In genomic region chr16:580946-581498, GRCh38 we compare ENCODE assay signal across 19 cellular contexts. TPM values are rescaled to one million over a fixed set of nuclear protein-coding genes. Genes with fewer than 3 reads are reported as not detected.
DNase-seq lines count a peak whose midpoint lies in the region; ATAC-seq, FAIRE-seq and TF ChIP-seq lines count a peak whose summit lies in the region.
"Had no signal": no experiment of that assay in that cellular context is flagged by ENCODE, and none has a peak within 500 bp of the region (broad histone marks: within the 10 kb centered on the region; RNA-seq: fewer than 3 reads in every experiment).

No MANE protein-coding gene starts in this region.

- no peaks in the 10 kb centered on the region for H3K79me1 ChIP-seq in H1 (ENCODE audit: low read depth, low read length)

- intact Hi-C loops in right cardiac atrium (cut with DNase I): loop anchor here in 2 of 4 donors (5.0 to 10.0 kb wide), 2 partner anchors 76 to 84 kb away; partner anchors contain the start of gene RHOT2 (in 1 of the 2)
- intact Hi-C loops in cardiac septum (cut with DNase I): no loop called here
- intact Hi-C loops in pancreas (cut with DNase I): no loop called here

- no peak overlapping the region for H2BK120ac ChIP-seq in H1 (replicated peaks; ENCODE audit: low read depth, low read length)

- H4K20me1 ChIP-seq in H1 (replicated peaks in 1 of 2; ENCODE audit: control insufficient read depth in 1 of 2, insufficient read depth in 2 of 2, low read length in 2 of 2): peaks cover 0 to 7% of the 10 kb centered on the region in 2 experiments

- no peak for TF ChIP-seq POLR2A in H1 (IDR thresholded peaks at IDR 0.05; ENCODE audit: control extremely low read depth in 1 of 2, low read depth in 2 of 2, low read length in 2 of 2)

- H3K56ac ChIP-seq in H1 (replicated peaks; ENCODE audit: insufficient read length, low read depth, low read length): no peak overlapping the region

- no peak overlapping the region for H2BK12ac ChIP-seq in H1 (ENCODE audit: low read depth, low read length)

- DNase-seq in right cardiac atrium (peak in 2 of 3 donors; percentile 30 to 45), cardiac septum (ENCODE audit: low spot score) (no peak), H1 (ENCODE audit: low read depth in 1 of 2, low spot score in 2 of 2) (no peak), pancreas (peak in 4 of 6 donors; percentile 51 to 86 (median 55)), H4 (ENCODE audit: low spot score) (no peak)
- DNase-seq in activated CD8-positive, alpha-beta T cell treated with anti-CD3 and anti-CD28 coated beads, Interleukin-2, amount 10 ng/mL, durations not matched to agents 7 days and 5 days: no peak
- DNase-seq: DMS153, DMS79, GDM1, GOT3 had no signal

- no peak overlapping the region for H3K14ac ChIP-seq in H1 (ENCODE audit: insufficient read length)

- no peaks in the 10 kb centered on the region for H3K9me3 Mint-ChIP-seq in activated CD8-positive, alpha-beta T cell treated with anti-CD3 and anti-CD28 coated beads, Interleukin-2, amount 10 ng/mL, durations not matched to agents 7 days and 5 days (ENCODE audit: insufficient read depth)
- H3K9me3 Mint-ChIP-seq: CD14-positive monocyte; CD4-positive, alpha-beta memory T cell had no signal

- H2BK15ac ChIP-seq in H1 (ENCODE audit: low read length): no peak overlapping the region

- no peak for TF ChIP-seq RAD21 in H1 (IDR thresholded peaks at IDR 0.05 in 1 of 2, conservative IDR thresholded peaks at IDR 0.05 in 1 of 2; ENCODE audit: low read depth in 2 of 2, low read length in 2 of 2)

- no peak overlapping the region for H3K9ac ChIP-seq in H1 (replicated peaks in 1 of 4; ENCODE audit: extremely low read depth in 1 of 4, low read depth in 3 of 4, low read length in 3 of 4)

- POLR2A ChIA-PET in H1 (lab: Charles Lee; ENCODE audit: partially characterized antibody): interaction anchor here (1.2 to 7.9 kb wide), 6 partner anchors 8 to 211 kb away, joined by 3 to 58 read pairs (median 5); partner anchors contain the start of genes MRPL28, NHLRC4, PIGQ and WFIKKN1
- POLR2A ChIA-PET in activated CD8-positive, alpha-beta T cell treated with anti-CD3 and anti-CD28 coated beads, Interleukin-2, amount 10 ng/mL, durations not matched to agents 7 days and 5 days (lab: Charles Lee): no interaction called here

- TF ChIP-seq EP300 in H1 (IDR thresholded peaks at IDR 0.05; ENCODE audit: borderline replicate concordance in 1 of 2, low read depth in 2 of 2, low read length in 2 of 2): no peak

- H3K27me3 Mint-ChIP-seq in activated CD8-positive, alpha-beta T cell treated with anti-CD3 and anti-CD28 coated beads, Interleukin-2, amount 10 ng/mL, durations not matched to agents 7 days and 5 days (ENCODE audit: low read depth): no peaks in the 10 kb centered on the region
- H3K27me3 Mint-ChIP-seq: CD4-positive, alpha-beta memory T cell had no signal

- H3K36me3 Mint-ChIP-seq in activated CD8-positive, alpha-beta T cell treated with anti-CD3 and anti-CD28 coated beads, Interleukin-2, amount 10 ng/mL, durations not matched to agents 7 days and 5 days (ENCODE audit: low read depth): no peaks in the 10 kb centered on the region

- no peak overlapping the region for H3K27ac Mint-ChIP-seq in activated CD8-positive, alpha-beta T cell treated with anti-CD3 and anti-CD28 coated beads, Interleukin-2, amount 10 ng/mL, durations not matched to agents 7 days and 5 days
- H3K27ac Mint-ChIP-seq: CD14-positive monocyte; CD4-positive, alpha-beta memory T cell had no signal

- no peak overlapping the region for H3K23ac ChIP-seq in H1 (ENCODE audit: insufficient read length)

- H3K9me3 ChIP-seq in right cardiac atrium (ENCODE audit: control insufficient read depth, low read length) (no peaks in the 10 kb centered on the region), H1 (ENCODE audit: insufficient read depth in 2 of 2, low read depth in 1 of 2, low read length in 1 of 2) (no peaks in the 10 kb centered on the region), pancreas (no peaks in the 10 kb centered on the region)
- H3K9me3 ChIP-seq: BLaER1, HAP-1 had no signal

- H3K27ac ChIP-seq in right cardiac atrium (ENCODE audit: low read length) (no peak overlapping the region), H1 (ENCODE audit: low read depth, low read length) (no peak overlapping the region), pancreas (peak overlapping the region; percentile 66 to 80 (median 74))
- H3K27ac ChIP-seq: 22Rv1, HL-60 had no signal

- no peak overlapping the region for H3K18ac ChIP-seq in H1 (ENCODE audit: extremely low read depth, low read length)

- H2BK5ac ChIP-seq in H1 (ENCODE audit: low read depth, low read length): no peak overlapping the region

- ATAC-seq in right cardiac atrium (no peak), pancreas (peak; percentile 6 to 27 (median 18))
- ATAC-seq in activated CD8-positive, alpha-beta T cell treated with anti-CD3 and anti-CD28 coated beads, Interleukin-2, amount 10 ng/mL, durations not matched to agents 7 days and 5 days: no peak

- H3K27me3 ChIP-seq in right cardiac atrium (ENCODE audit: control insufficient read depth, insufficient read depth): no peaks in the 10 kb centered on the region
- peaks cover 0 to 11% (median 6%) of the 10 kb centered on the region in 4 experiments; a peak in 5 of 7 replicates for H3K27me3 ChIP-seq in H1 (replicated peaks in 1 of 4; ENCODE audit: control insufficient read depth in 3 of 4, extremely low read depth in 1 of 4, insufficient read depth in 3 of 4, low read length in 3 of 4)
- no peaks in the 10 kb centered on the region for H3K27me3 ChIP-seq in pancreas
- H3K27me3 ChIP-seq: BLaER1 had no signal

- H3K4ac ChIP-seq in H1 (replicated peaks; ENCODE audit: insufficient read length, low read depth, low read length): peak overlapping the region; percentile 33

- H3K4me1 Mint-ChIP-seq in activated CD8-positive, alpha-beta T cell treated with anti-CD3 and anti-CD28 coated beads, Interleukin-2, amount 10 ng/mL, durations not matched to agents 7 days and 5 days (ENCODE audit: low read depth): peaks cover 5% of the 10 kb centered on the region
- H3K4me1 Mint-ChIP-seq: CD4-positive, alpha-beta memory T cell had no signal

- no peak overlapping the region for H3K4me3 ChIP-seq in right cardiac atrium (ENCODE audit: low read length)
- H3K4me3 ChIP-seq in H1 (ENCODE audit: extremely low read depth in 1 of 4, insufficient read depth in 2 of 4, low read depth in 3 of 4, low read length in 4 of 4): no peak overlapping the region
- peak overlapping the region in 2 of 4 donors; percentile 21 to 30 for H3K4me3 ChIP-seq in pancreas
- H3K4me3 ChIP-seq: BLaER1, HAP-1 had no signal

- H3K4me2 ChIP-seq in H1 (ENCODE audit: insufficient read depth in 1 of 2, low read depth in 2 of 2, low read length in 2 of 2): no peak overlapping the region
- H3K4me2 ChIP-seq: BLaER1 had no signal

- H4K5ac ChIP-seq in H1 (ENCODE audit: insufficient read length, low read depth, low read length): no peak overlapping the region

- H2AFZ ChIP-seq in H1 (ENCODE audit: low read length): no peak overlapping the region

- CTCF ChIA-PET in H1 (lab: Charles Lee; ENCODE audit: partially characterized antibody): interaction anchor here (0.6 to 5.4 kb wide), 15 partner anchors 10 to 304 kb away, joined by 3 to 35 read pairs (median 6); partner anchors contain the start of genes NHLRC4 and WDR90
- CTCF ChIA-PET in activated CD8-positive, alpha-beta T cell treated with anti-CD3 and anti-CD28 coated beads, Interleukin-2, amount 10 ng/mL, durations not matched to agents 7 days and 5 days (lab: Charles Lee): no interaction called here

- H2AK5ac ChIP-seq in H1 (ENCODE audit: low read depth, low read length): peak overlapping the region; percentile 21; the same call in 1 of the 2 replicates

- no peaks in the 10 kb centered on the region for H3K79me2 ChIP-seq in H1 (ENCODE audit: control insufficient read depth in 1 of 2, insufficient read depth in 2 of 2, low read length in 2 of 2)

- WGBS in right cardiac atrium: 96% methylated on average over 19 of the region's 19 CpGs
- 95% methylated on average over 17 of the region's 19 CpGs; no CpG with 5 or more reads in 1 of the 2 experiments for WGBS in H1 (ENCODE audit: extremely low coverage in 1 of 2, insufficient coverage in 1 of 2, insufficient read length in 1 of 2, insufficient replicate concordance in 2 of 2, low coverage in 1 of 2, low lambda C conversion rate in 2 of 2, missing lambda C conversion rate in 1 of 2), 2 experiments
- WGBS in pancreas, 2 donors: 40 to 50% methylated on average over 18 to 19 of the region's 19 CpGs

- no peak overlapping the region for H4K8ac ChIP-seq in H1 (ENCODE audit: extremely low read depth, insufficient read depth, low read length)

- no peak overlapping the region for H4K91ac ChIP-seq in H1 (replicated peaks; ENCODE audit: insufficient read length, low read length)

- H3K36me3 ChIP-seq in H1 (ENCODE audit: control insufficient read depth in 2 of 4, insufficient read depth in 4 of 4, low read length in 3 of 4) (peaks cover 0 to 2% (median 0%) of the 10 kb centered on the region in 4 experiments; a peak in 1 of 8 replicates), pancreas (no peaks in the 10 kb centered on the region)
- H3K36me3 ChIP-seq: HAP-1 had no signal

- TF ChIP-seq CTCF in H1 (IDR thresholded peaks at IDR 0.05; ENCODE audit: control extremely low read depth in 1 of 3, insufficient read depth in 1 of 3, low read depth in 1 of 3, low read length in 3 of 3) (no peak), pancreas (IDR thresholded peaks at IDR 0.05) (no peak)

- no peak overlapping the region for H3K4me3 Mint-ChIP-seq in activated CD8-positive, alpha-beta T cell treated with anti-CD3 and anti-CD28 coated beads, Interleukin-2, amount 10 ng/mL, durations not matched to agents 7 days and 5 days
- H3K4me3 Mint-ChIP-seq: CD14-positive monocyte; CD4-positive, alpha-beta memory T cell had no signal

- no peaks in the 10 kb centered on the region for H3K4me1 ChIP-seq in right cardiac atrium (ENCODE audit: control insufficient read depth, insufficient read depth, low read length)
- peaks cover 0 to 22% (median 17%) of the 10 kb centered on the region in 4 experiments; a peak in 6 of 7 replicates for H3K4me1 ChIP-seq in H1 (replicated peaks in 1 of 4; ENCODE audit: control insufficient read depth in 3 of 4, insufficient read depth in 4 of 4, low read length in 3 of 4)
- H3K4me1 ChIP-seq in pancreas: peaks cover 0 to 22% (median 16%) of the 10 kb centered on the region in 3 donors
- H3K4me1 ChIP-seq: HAP-1 had no signal

- FAIRE-seq in H1 (lab: Jason Lieb, UNC): no peak
- FAIRE-seq in pancreas (lab: Jason Lieb, UNC): no peak

- peaks cover 2% of the 10 kb centered on the region; the same call in 1 of the 2 replicates for H3K23me2 ChIP-seq in H1 (ENCODE audit: low read depth, low read length)

- H2BK20ac ChIP-seq in H1 (ENCODE audit: low read length): no peak overlapping the region

RNA-seq across cellular contexts. Expression of gene RAB40C, which starts 8.8 kb away (rescaled TPM):
- total RNA-seq in right cardiac atrium (10 to 100 TPM; 10.9 to 13.4 (median 11.9) TPM), cardiac septum (19.4 TPM), pancreas (10 to 100 TPM; 19.4 to 42.4 (median 30.6) TPM)
- polyA plus RNA-seq in right cardiac atrium (13.4 TPM), H1 (2011; rRNA removed) (13.9 and 18.6 TPM in 2 replicates), pancreas (10 to 100 TPM; 47.0 to 71.4 TPM)
- 15.6 and 17.8 TPM in 2 replicates for total RNA-seq in H1 (2021; fragmentation: NEBNext Ultra II Directional; extraction: Animal tissue kit (Norgen Biotek cat#: 25700))
- polyA plus RNA-seq in H1 (2011; cell fraction: cytosol; rRNA removed): 14.4 TPM
- 23.9 TPM for polyA plus RNA-seq in H1 (2011; cell fraction: nucleus; rRNA removed)
- 11.4 to 19.2 TPM (median 15.6 TPM) in 4 replicates for polyA plus RNA-seq in H1 (2012, experiment 1 of 2)
- polyA plus RNA-seq in H1 (2012, experiment 2 of 2): 13.6 TPM
- polyA plus RNA-seq in H1 (2013, experiment 1 of 2): 11.3 TPM
- 11.7 TPM for polyA plus RNA-seq in H1 (2013, experiment 2 of 2)
- polyA minus RNA-seq in H1 (2011; rRNA and poly(A)+ RNA removed): 5.9 and 6.8 TPM in 2 replicates
- 8.4 TPM for polyA minus RNA-seq in H1 (2011; cell fraction: cytosol; rRNA and poly(A)+ RNA removed)
- 8.9 TPM for polyA minus RNA-seq in H1 (2011; cell fraction: nucleus; rRNA and poly(A)+ RNA removed)
- total RNA-seq in H4 (2014; rRNA removed; shearing (Covaris generic)): 4.4 and 5.1 TPM in 2 replicates
- total RNA-seq in activated CD8-positive, alpha-beta T cell treated with anti-CD3 and anti-CD28 coated beads, Interleukin-2, amount 10 ng/mL, durations not matched to agents 7 days and 5 days: 10 to 100 TPM; 13.1 to 15.0 TPM

RNA-seq across cellular contexts. Expression of gene PIGQ, which starts 11.3 kb away (rescaled TPM):
- total RNA-seq in right cardiac atrium: 10 to 100 TPM; 19.8 to 23.0 (median 21.6) TPM
- polyA plus RNA-seq in right cardiac atrium: 22.9 TPM
- 25.5 TPM for total RNA-seq in cardiac septum
- 34.2 and 36.0 TPM in 2 replicates for total RNA-seq in H1 (2021; fragmentation: NEBNext Ultra II Directional; extraction: Animal tissue kit (Norgen Biotek cat#: 25700))
- polyA plus RNA-seq in H1 (2011; rRNA removed): 49.2 and 80.4 TPM in 2 replicates
- 56.8 TPM for polyA plus RNA-seq in H1 (2011; cell fraction: cytosol; rRNA removed)
- polyA plus RNA-seq in H1 (2011; cell fraction: nucleus; rRNA removed): 283 TPM
- polyA plus RNA-seq in H1 (2012, experiment 1 of 2): 20.8 to 38.5 TPM (median 33.9 TPM) in 4 replicates
- 26.0 TPM for polyA plus RNA-seq in H1 (2012, experiment 2 of 2)
- 24.1 TPM for polyA plus RNA-seq in H1 (2013, experiment 1 of 2)
- polyA plus RNA-seq in H1 (2013, experiment 2 of 2): 22.7 TPM
- polyA minus RNA-seq in H1 (2011; rRNA and poly(A)+ RNA removed): 30.5 and 36.4 TPM in 2 replicates
- 24.4 TPM for polyA minus RNA-seq in H1 (2011; cell fraction: cytosol; rRNA and poly(A)+ RNA removed)
- 73.6 TPM for polyA minus RNA-seq in H1 (2011; cell fraction: nucleus; rRNA and poly(A)+ RNA removed)
- 10 to 100 TPM; 29.7 to 48.4 (median 40.0) TPM for total RNA-seq in pancreas
- polyA plus RNA-seq in pancreas: 100 to 1,000 TPM in 1 of 2 donors, 10 to 100 TPM in 1; 79.5 to 165 TPM
- 7.6 and 7.7 TPM in 2 replicates for total RNA-seq in H4 (2014; rRNA removed; shearing (Covaris generic))
- total RNA-seq in activated CD8-positive, alpha-beta T cell treated with anti-CD3 and anti-CD28 coated beads, Interleukin-2, amount 10 ng/mL, durations not matched to agents 7 days and 5 days: 10 to 100 TPM; 41.2 to 43.0 TPM

RNA-seq across cellular contexts. Expression of gene NHLRC4, which starts 14.2 kb away (rescaled TPM):
- total RNA-seq in right cardiac atrium (under 1 TPM; 0.22 to 0.62 (median 0.54) TPM), cardiac septum (0.30 TPM), pancreas (under 1 TPM in 4 of 6 donors, not detected in 2; 0.08 to 0.28 (median 0.14) TPM)
- polyA plus RNA-seq in right cardiac atrium (0.84 TPM), H1 (2011; rRNA removed) (0.60 and 0.72 TPM in 2 replicates), pancreas (under 1 TPM; 0.05 to 0.27 TPM)
- 0.75 and 0.76 TPM in 2 replicates for total RNA-seq in H1 (2021; fragmentation: NEBNext Ultra II Directional; extraction: Animal tissue kit (Norgen Biotek cat#: 25700))
- polyA plus RNA-seq in H1 (2011; cell fraction: cytosol; rRNA removed): 0.78 TPM
- 1.7 TPM for polyA plus RNA-seq in H1 (2011; cell fraction: nucleus; rRNA removed)
- 0.56 to 0.72 TPM (median 0.63 TPM) in 4 replicates for polyA plus RNA-seq in H1 (2012, experiment 1 of 2)
- polyA plus RNA-seq in H1 (2012, experiment 2 of 2): 0.76 TPM
- 0.26 TPM for polyA plus RNA-seq in H1 (2013, experiment 1 of 2)
- polyA plus RNA-seq in H1 (2013, experiment 2 of 2): 0.33 TPM
- polyA minus RNA-seq in H1 (2011; rRNA and poly(A)+ RNA removed): 0.09 and 0.20 TPM in 2 replicates
- not detected for polyA minus RNA-seq in H1 (2011; cell fraction: cytosol; rRNA and poly(A)+ RNA removed)
- 1.5 TPM for polyA minus RNA-seq in H1 (2011; cell fraction: nucleus; rRNA and poly(A)+ RNA removed)
- 0.06 and 0.43 TPM in 2 replicates for total RNA-seq in H4 (2014; rRNA removed; shearing (Covaris generic))
- total RNA-seq in activated CD8-positive, alpha-beta T cell treated with anti-CD3 and anti-CD28 coated beads, Interleukin-2, amount 10 ng/mL, durations not matched to agents 7 days and 5 days: 1 to 10 TPM; 1.6 TPM

RNA-seq across cellular contexts. Expression of gene PRR35, which starts 20.8 kb away (rescaled TPM):
- total RNA-seq in right cardiac atrium (not detected), cardiac septum (not detected), pancreas (1 to 10 TPM in 1 of 6 donors, under 1 TPM in 5; 0.09 to 1.0 (median 0.70) TPM)
- polyA plus RNA-seq in right cardiac atrium (not detected), H1 (2011; rRNA removed) (0.38 and 0.52 TPM in 2 replicates), pancreas (under 1 TPM; 0.38 to 0.72 TPM)
- total RNA-seq in H1 (2021; fragmentation: NEBNext Ultra II Directional; extraction: Animal tissue kit (Norgen Biotek cat#: 25700)): 0.50 and 0.61 TPM in 2 replicates
- polyA plus RNA-seq in H1 (2011; cell fraction: cytosol; rRNA removed): 0.44 TPM
- polyA plus RNA-seq in H1 (2011; cell fraction: nucleus; rRNA removed): 1.3 TPM
- 0.21 to 0.55 TPM (median 0.41 TPM) in 4 replicates for polyA plus RNA-seq in H1 (2012, experiment 1 of 2)
- 0.25 TPM for polyA plus RNA-seq in H1 (2012, experiment 2 of 2)
- polyA plus RNA-seq in H1 (2013, experiment 1 of 2): 0.45 TPM
- 0.53 TPM for polyA plus RNA-seq in H1 (2013, experiment 2 of 2)
- 0.10 TPM in 1 of 2 replicates, not detected in the other for polyA minus RNA-seq in H1 (2011; rRNA and poly(A)+ RNA removed)
- 0.51 TPM for polyA minus RNA-seq in H1 (2011; cell fraction: cytosol; rRNA and poly(A)+ RNA removed)
- polyA minus RNA-seq in H1 (2011; cell fraction: nucleus; rRNA and poly(A)+ RNA removed): 0.30 TPM
- not detected in 2 replicates for total RNA-seq in H4 (2014; rRNA removed; shearing (Covaris generic))
- total RNA-seq in activated CD8-positive, alpha-beta T cell treated with anti-CD3 and anti-CD28 coated beads, Interleukin-2, amount 10 ng/mL, durations not matched to agents 7 days and 5 days: not detected
- total RNA-seq: A673; CD4-positive, alpha-beta memory T cell had no signal
- polyA plus RNA-seq: AG04450; CD14-positive monocyte; CD4-positive, alpha-beta memory T cell had no signal

RNA-seq across cellular contexts. Expression of gene WFIKKN1, which starts 49.8 kb away (rescaled TPM):
- total RNA-seq in right cardiac atrium: under 1 TPM; 0.15 to 0.70 (median 0.20) TPM
- 0.29 TPM for polyA plus RNA-seq in right cardiac atrium
- 0.40 TPM for total RNA-seq in cardiac septum
- total RNA-seq in H1 (2021; fragmentation: NEBNext Ultra II Directional; extraction: Animal tissue kit (Norgen Biotek cat#: 25700)): 10.2 and 11.4 TPM in 2 replicates
- 15.8 and 28.4 TPM in 2 replicates for polyA plus RNA-seq in H1 (2011; rRNA removed)
- 19.7 TPM for polyA plus RNA-seq in H1 (2011; cell fraction: cytosol; rRNA removed)
- polyA plus RNA-seq in H1 (2011; cell fraction: nucleus; rRNA removed): 21.8 TPM
- 4.8 to 11.4 TPM (median 10.2 TPM) in 4 replicates for polyA plus RNA-seq in H1 (2012, experiment 1 of 2)
- 8.5 TPM for polyA plus RNA-seq in H1 (2012, experiment 2 of 2)
- polyA plus RNA-seq in H1 (2013, experiment 1 of 2): 12.3 TPM
- polyA plus RNA-seq in H1 (2013, experiment 2 of 2): 11.2 TPM
- 1.4 and 1.8 TPM in 2 replicates for polyA minus RNA-seq in H1 (2011; rRNA and poly(A)+ RNA removed)
- 12.0 TPM for polyA minus RNA-seq in H1 (2011; cell fraction: cytosol; rRNA and poly(A)+ RNA removed)
- 10.3 TPM for polyA minus RNA-seq in H1 (2011; cell fraction: nucleus; rRNA and poly(A)+ RNA removed)
- 1 to 10 TPM in 3 of 6 donors, under 1 TPM in 3; 0.75 to 2.0 (median 1.2) TPM for total RNA-seq in pancreas
- polyA plus RNA-seq in pancreas: 10 to 100 TPM in 1 of 2 donors, 1 to 10 TPM in 1; 2.6 to 13.8 TPM
- total RNA-seq in H4 (2014; rRNA removed; shearing (Covaris generic)): not detected in 2 replicates
- total RNA-seq in activated CD8-positive, alpha-beta T cell treated with anti-CD3 and anti-CD28 coated beads, Interleukin-2, amount 10 ng/mL, durations not matched to agents 7 days and 5 days: under 1 TPM; 0.47 to 0.68 TPM
- total RNA-seq: Daoy had no signal
- polyA plus RNA-seq: AG04450, CD14-positive monocyte had no signal

Comparison
In these comparisons a context has a peak if more than half of its experiments do, and no peak if none do; other contexts are left out.
1. DNase-seq: peak in right cardiac atrium (2 of 3) and pancreas (4 of 6); none in cardiac septum (single experiment), H1 (0 of 2), H4 (single experiment) and activated CD8-positive, alpha-beta T cell treated with anti-CD3 and anti-CD28 coated beads, Interleukin-2, amount 10 ng/mL, durations not matched to agents 7 days and 5 days (single experiment).
2. ATAC-seq: peak in pancreas (4 of 4); none in right cardiac atrium (0 of 2) and activated CD8-positive, alpha-beta T cell treated with anti-CD3 and anti-CD28 coated beads, Interleukin-2, amount 10 ng/mL, durations not matched to agents 7 days and 5 days (single experiment).
3. H3K27ac ChIP-seq: peak in pancreas (4 of 4); none in right cardiac atrium (single experiment) and H1 (single experiment).